Comparison of ENCODE assay signal across 1 cellular context in genomic region chr7:131109757-131110293, GRCh38.
TF ChIP-seq lines count a peak whose summit lies in the region.

No MANE protein-coding gene starts in this region.

TF ChIP-seq in HepG2, 621 proteins besides CTCF, POLR2A, EP300 and RAD21 (continued from another document and continues in another):
- TF ChIP-seq, protein P1, sequence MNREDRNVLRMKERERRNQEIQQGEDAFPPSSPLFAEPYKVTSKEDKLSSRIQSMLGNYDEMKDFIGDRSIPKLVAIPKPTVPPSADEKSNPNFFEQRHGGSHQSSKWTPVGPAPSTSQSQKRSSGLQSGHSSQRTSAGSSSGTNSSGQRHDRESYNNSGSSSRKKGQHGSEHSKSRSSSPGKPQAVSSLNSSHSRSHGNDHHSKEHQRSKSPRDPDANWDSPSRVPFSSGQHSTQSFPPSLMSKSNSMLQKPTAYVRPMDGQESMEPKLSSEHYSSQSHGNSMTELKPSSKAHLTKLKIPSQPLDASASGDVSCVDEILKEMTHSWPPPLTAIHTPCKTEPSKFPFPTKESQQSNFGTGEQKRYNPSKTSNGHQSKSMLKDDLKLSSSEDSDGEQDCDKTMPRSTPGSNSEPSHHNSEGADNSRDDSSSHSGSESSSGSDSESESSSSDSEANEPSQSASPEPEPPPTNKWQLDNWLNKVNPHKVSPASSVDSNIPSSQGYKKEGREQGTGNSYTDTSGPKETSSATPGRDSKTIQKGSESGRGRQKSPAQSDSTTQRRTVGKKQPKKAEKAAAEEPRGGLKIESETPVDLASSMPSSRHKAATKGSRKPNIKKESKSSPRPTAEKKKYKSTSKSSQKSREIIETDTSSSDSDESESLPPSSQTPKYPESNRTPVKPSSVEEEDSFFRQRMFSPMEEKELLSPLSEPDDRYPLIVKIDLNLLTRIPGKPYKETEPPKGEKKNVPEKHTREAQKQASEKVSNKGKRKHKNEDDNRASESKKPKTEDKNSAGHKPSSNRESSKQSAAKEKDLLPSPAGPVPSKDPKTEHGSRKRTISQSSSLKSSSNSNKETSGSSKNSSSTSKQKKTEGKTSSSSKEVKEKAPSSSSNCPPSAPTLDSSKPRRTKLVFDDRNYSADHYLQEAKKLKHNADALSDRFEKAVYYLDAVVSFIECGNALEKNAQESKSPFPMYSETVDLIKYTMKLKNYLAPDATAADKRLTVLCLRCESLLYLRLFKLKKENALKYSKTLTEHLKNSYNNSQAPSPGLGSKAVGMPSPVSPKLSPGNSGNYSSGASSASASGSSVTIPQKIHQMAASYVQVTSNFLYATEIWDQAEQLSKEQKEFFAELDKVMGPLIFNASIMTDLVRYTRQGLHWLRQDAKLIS (CRISPR knock-in tag; IDR thresholded peaks at IDR 0.05) = peak; percentile 44; the same call in 1 of the 2 replicates
- TF ChIP-seq, protein P2, sequence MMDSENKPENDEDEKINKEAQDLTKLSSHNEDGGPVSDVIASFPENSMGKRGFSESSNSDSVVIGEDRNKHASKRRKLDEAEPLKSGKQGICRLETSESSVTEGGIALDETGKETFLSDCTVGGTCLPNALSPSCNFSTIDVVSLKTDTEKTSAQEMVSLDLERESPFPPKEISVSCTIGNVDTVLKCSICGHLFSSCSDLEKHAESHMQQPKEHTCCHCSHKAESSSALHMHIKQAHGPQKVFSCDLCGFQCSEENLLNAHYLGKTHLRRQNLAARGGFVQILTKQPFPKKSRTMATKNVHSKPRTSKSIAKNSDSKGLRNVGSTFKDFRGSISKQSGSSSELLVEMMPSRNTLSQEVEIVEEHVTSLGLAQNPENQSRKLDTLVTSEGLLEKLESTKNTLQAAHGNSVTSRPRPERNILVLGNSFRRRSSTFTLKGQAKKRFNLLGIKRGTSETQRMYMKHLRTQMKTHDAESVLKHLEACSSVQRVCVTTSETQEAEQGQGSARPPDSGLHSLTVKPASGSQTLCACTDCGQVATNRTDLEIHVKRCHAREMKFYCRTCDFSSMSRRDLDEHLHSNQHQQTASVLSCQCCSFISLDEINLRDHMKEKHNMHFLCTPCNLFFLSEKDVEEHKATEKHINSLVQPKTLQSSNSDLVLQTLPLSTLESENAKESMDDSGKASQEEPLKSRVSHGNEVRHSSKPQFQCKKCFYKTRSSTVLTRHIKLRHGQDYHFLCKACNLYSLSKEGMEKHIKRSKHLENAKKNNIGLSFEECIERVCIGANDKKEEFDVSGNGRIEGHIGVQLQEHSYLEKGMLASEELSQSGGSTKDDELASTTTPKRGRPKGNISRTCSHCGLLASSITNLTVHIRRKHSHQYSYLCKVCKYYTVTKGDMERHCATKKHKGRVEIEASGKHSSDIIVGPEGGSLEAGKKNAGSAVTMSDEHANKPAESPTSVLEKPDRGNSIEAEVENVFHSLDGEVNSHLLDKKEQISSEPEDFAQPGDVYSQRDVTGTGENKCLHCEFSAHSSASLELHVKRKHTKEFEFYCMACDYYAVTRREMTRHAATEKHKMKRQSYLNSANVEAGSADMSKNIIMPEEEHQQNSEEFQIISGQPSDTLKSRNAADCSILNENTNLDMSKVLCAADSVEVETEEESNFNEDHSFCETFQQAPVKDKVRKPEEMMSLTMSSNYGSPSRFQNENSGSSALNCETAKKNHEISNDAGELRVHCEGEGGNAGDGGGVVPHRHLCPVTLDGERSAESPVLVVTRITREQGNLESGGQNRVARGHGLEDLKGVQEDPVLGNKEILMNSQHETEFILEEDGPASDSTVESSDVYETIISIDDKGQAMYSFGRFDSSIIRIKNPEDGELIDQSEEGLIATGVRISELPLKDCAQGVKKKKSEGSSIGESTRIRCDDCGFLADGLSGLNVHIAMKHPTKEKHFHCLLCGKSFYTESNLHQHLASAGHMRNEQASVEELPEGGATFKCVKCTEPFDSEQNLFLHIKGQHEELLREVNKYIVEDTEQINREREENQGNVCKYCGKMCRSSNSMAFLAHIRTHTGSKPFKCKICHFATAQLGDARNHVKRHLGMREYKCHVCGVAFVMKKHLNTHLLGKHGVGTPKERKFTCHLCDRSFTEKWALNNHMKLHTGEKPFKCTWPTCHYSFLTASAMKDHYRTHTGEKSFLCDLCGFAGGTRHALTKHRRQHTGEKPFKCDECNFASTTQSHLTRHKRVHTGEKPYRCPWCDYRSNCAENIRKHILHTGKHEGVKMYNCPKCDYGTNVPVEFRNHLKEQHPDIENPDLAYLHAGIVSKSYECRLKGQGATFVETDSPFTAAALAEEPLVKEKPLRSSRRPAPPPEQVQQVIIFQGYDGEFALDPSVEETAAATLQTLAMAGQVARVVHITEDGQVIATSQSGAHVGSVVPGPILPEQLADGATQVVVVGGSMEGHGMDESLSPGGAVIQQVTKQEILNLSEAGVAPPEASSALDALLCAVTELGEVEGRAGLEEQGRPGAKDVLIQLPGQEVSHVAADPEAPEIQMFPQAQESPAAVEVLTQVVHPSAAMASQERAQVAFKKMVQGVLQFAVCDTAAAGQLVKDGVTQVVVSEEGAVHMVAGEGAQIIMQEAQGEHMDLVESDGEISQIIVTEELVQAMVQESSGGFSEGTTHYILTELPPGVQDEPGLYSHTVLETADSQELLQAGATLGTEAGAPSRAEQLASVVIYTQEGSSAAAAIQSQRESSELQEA (CRISPR knock-in tag; IDR thresholded peaks at IDR 0.05; ENCODE audit: not compliant biosample characterization) = peak; percentile 42
- TF ChIP-seq ZFP91 (CRISPR knock-in tag; IDR thresholded peaks at IDR 0.05; ENCODE audit: borderline replicate concordance) = peak; percentile 80; the same call in 1 of the 2 replicates
- TF ChIP-seq ZNF614 (CRISPR knock-in tag; IDR thresholded peaks at IDR 0.05; ENCODE audit: borderline replicate concordance) = 0 out of 2 replicates have a peak, but pooled peaks have one; percentile 35
- peak; percentile 35; the same call in 1 of the 2 replicates for TF ChIP-seq RXRB (CRISPR knock-in tag; IDR thresholded peaks at IDR 0.05; ENCODE audit: borderline replicate concordance)
- TF ChIP-seq ZNF746 (CRISPR knock-in tag; IDR thresholded peaks at IDR 0.05) = no peak
- TF ChIP-seq, protein P3, sequence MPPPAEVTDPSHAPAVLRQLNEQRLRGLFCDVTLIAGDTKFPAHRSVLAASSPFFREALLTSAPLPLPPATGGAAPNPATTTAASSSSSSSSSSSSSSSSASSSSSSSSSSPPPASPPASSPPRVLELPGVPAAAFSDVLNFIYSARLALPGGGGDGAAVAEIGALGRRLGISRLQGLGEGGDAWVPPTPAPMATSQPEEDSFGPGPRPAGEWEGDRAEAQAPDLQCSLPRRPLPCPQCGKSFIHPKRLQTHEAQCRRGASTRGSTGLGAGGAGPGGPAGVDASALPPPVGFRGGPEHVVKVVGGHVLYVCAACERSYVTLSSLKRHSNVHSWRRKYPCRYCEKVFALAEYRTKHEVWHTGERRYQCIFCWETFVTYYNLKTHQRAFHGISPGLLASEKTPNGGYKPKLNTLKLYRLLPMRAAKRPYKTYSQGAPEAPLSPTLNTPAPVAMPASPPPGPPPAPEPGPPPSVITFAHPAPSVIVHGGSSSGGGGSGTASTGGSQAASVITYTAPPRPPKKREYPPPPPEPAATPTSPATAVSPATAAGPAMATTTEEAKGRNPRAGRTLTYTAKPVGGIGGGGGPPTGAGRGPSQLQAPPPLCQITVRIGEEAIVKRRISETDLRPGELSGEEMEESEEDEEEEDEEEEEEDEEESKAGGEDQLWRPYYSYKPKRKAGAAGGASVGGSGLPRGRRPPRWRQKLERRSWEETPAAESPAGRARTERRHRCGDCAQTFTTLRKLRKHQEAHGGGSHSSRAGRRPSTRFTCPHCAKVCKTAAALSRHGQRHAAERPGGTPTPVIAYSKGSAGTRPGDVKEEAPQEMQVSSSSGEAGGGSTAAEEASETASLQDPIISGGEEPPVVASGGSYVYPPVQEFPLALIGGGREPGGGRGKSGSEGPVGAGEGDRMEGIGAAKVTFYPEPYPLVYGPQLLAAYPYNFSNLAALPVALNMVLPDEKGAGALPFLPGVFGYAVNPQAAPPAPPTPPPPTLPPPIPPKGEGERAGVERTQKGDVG (CRISPR knock-in tag; IDR thresholded peaks at IDR 0.05; ENCODE audit: borderline replicate concordance) = no peak
- TF ChIP-seq SALL1 (CRISPR knock-in tag; IDR thresholded peaks at IDR 0.05) = peak; percentile 80; the same call in 1 of the 2 replicates
- TF ChIP-seq MAZ (IDR thresholded peaks at IDR 0.05; ENCODE audit: borderline replicate concordance, low read depth, low read length) = 0 out of 2 replicates have a peak, but pooled peaks have one; percentile 23
- 0 out of 2 replicates have a peak, but pooled peaks have one; percentile 17 for TF ChIP-seq MAZ (CRISPR knock-in tag; IDR thresholded peaks at IDR 0.05; ENCODE audit: low read depth)
- TF ChIP-seq YY1 (IDR thresholded peaks at IDR 0.05; ENCODE audit: insufficient read depth, insufficient replicate concordance, low read depth, low read length) = peak; percentile 53
- no peak for TF ChIP-seq ZBTB2 (CRISPR knock-in tag; IDR thresholded peaks at IDR 0.05; ENCODE audit: low read depth)
- peak; percentile 15; the same call in 1 of the 2 replicates for TF ChIP-seq BCL6 (CRISPR knock-in tag; IDR thresholded peaks at IDR 0.05)
- TF ChIP-seq, protein P4, sequence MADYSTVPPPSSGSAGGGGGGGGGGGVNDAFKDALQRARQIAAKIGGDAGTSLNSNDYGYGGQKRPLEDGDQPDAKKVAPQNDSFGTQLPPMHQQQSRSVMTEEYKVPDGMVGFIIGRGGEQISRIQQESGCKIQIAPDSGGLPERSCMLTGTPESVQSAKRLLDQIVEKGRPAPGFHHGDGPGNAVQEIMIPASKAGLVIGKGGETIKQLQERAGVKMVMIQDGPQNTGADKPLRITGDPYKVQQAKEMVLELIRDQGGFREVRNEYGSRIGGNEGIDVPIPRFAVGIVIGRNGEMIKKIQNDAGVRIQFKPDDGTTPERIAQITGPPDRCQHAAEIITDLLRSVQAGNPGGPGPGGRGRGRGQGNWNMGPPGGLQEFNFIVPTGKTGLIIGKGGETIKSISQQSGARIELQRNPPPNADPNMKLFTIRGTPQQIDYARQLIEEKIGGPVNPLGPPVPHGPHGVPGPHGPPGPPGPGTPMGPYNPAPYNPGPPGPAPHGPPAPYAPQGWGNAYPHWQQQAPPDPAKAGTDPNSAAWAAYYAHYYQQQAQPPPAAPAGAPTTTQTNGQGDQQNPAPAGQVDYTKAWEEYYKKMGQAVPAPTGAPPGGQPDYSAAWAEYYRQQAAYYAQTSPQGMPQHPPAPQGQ (CRISPR knock-in tag; IDR thresholded peaks at IDR 0.05; ENCODE audit: borderline replicate concordance) = no peak
- TF ChIP-seq ZMYM4 (CRISPR knock-in tag; IDR thresholded peaks at IDR 0.05) = peak; percentile 42; the same call in 1 of the 2 replicates
- no peak for TF ChIP-seq ZFP36 (IDR thresholded peaks at IDR 0.05; ENCODE audit: borderline replicate concordance, low read depth, low read length, partially characterized antibody)
- TF ChIP-seq MAX (IDR thresholded peaks at IDR 0.05) = peak; percentile 62
- TF ChIP-seq ESRRA (CRISPR knock-in tag; IDR thresholded peaks at IDR 0.05; ENCODE audit: low read depth) = 0 out of 2 replicates have a peak, but pooled peaks have one; percentile 30
- TF ChIP-seq SUZ12 (IDR thresholded peaks at IDR 0.05; ENCODE audit: low read depth, low read length) = no peak
- no peak for TF ChIP-seq FOXM1 (CRISPR knock-in tag; IDR thresholded peaks at IDR 0.05)
- no peak for TF ChIP-seq ZNF616 (CRISPR knock-in tag; IDR thresholded peaks at IDR 0.05; ENCODE audit: low read depth)
- TF ChIP-seq KDM5B (CRISPR knock-in tag; IDR thresholded peaks at IDR 0.05; ENCODE audit: borderline replicate concordance) = peak; percentile 61; the same call in 1 of the 2 replicates
- peak; percentile 54; the same call in 1 of the 2 replicates for TF ChIP-seq ZNF609 (CRISPR knock-in tag; IDR thresholded peaks at IDR 0.05; ENCODE audit: borderline replicate concordance)
